In genomic region chr2:171347158-171347557, GRCh38 we compare ENCODE assay signal across 9 cellular contexts.
DNase-seq lines count a peak whose midpoint lies in the region; ATAC-seq lines count a peak whose summit lies in the region.
"Had no signal": no experiment of that assay in that cellular context is flagged by ENCODE, and none has a peak within 500 bp of the region (broad histone marks: within the 10 kb centered on the region; RNA-seq: fewer than 3 reads in every experiment).

No MANE protein-coding gene starts in this region.

- no peak overlapping the region for H2BK12ac ChIP-seq in neuronal stem cell (ENCODE audit: low read length)

- H3K18ac ChIP-seq in neuronal stem cell (ENCODE audit: low read length) = no peak overlapping the region

- H4K8ac ChIP-seq in neuronal stem cell (ENCODE audit: low read depth, low read length) = no peak overlapping the region

- H4K91ac ChIP-seq in neuronal stem cell (ENCODE audit: low read depth, low read length, poor library complexity) = no peak overlapping the region

- no peak overlapping the region for H3K9ac ChIP-seq in neuronal stem cell (ENCODE audit: low read depth, low read length, poor library complexity)

- H2AFZ ChIP-seq in neuronal stem cell (ENCODE audit: low read length) = no peak overlapping the region

- no peak overlapping the region for H3K23ac ChIP-seq in neuronal stem cell (ENCODE audit: low read depth, low read length, poor library complexity)

- H3K4me1 ChIP-seq in neuronal stem cell (ENCODE audit: control insufficient read depth in 2 of 2, insufficient read depth in 1 of 2, low read depth in 1 of 2, low read length in 2 of 2) = peaks cover 0 to 9% of the 10 kb centered on the region in 2 donors

- H3K4me2 ChIP-seq in neuronal stem cell (ENCODE audit: insufficient read depth, low read length, poor library complexity, severe bottlenecking) = no peak overlapping the region

- H2BK120ac ChIP-seq in neuronal stem cell (ENCODE audit: low read depth, low read length) = no peak overlapping the region

- ATAC-seq in Right ventricle myocardium superior (ENCODE audit: poor library complexity) = peak; percentile 91
- no peak for ATAC-seq in HG03571 (IDR thresholded peaks at IDR 0.05; ENCODE audit: unreplicated experiment)

- no peak overlapping the region for H2BK15ac ChIP-seq in neuronal stem cell (ENCODE audit: low read length)

- H3K14ac ChIP-seq in neuronal stem cell (ENCODE audit: low read length) = no peak overlapping the region

- WGBS in neuronal stem cell (ENCODE audit: extremely low coverage in 2 of 2, insufficient read length in 2 of 2, insufficient replicate concordance in 1 of 2), 2 donors = no CpG with 5 or more reads among the region's 4 CpGs

- no peaks in the 10 kb centered on the region for H3K9me3 ChIP-seq in neuronal stem cell (replicated peaks in 1 of 2; ENCODE audit: control insufficient read depth in 2 of 2, insufficient read depth in 1 of 2, low read depth in 1 of 2, low read length in 2 of 2)

- no peaks in the 10 kb centered on the region for H3K27me3 ChIP-seq in neuronal stem cell (ENCODE audit: control insufficient read depth in 3 of 3, insufficient read depth in 3 of 3, low read depth in 1 of 3, low read length in 3 of 3)

- H3K4ac ChIP-seq in neuronal stem cell (ENCODE audit: low read length) = no peak overlapping the region

- H3K27ac ChIP-seq in neuronal stem cell (replicated peaks; ENCODE audit: low read length) (no peak overlapping the region), substantia nigra (ENCODE audit: low read depth, low read length, poor library complexity, severe bottlenecking) (no peak overlapping the region)
- H3K27ac ChIP-seq: HL-60 had no signal

- intact Hi-C loops in Right ventricle myocardium superior (cut with DNase I) = no loop called here

- H3K4me3 ChIP-seq in neuronal stem cell (ENCODE audit: low read length in 2 of 2) = no peak overlapping the region

- H2AK5ac ChIP-seq in neuronal stem cell (ENCODE audit: low read depth, low read length) = no peak overlapping the region

- no peaks in the 10 kb centered on the region for H3K36me3 ChIP-seq in neuronal stem cell (replicated peaks in 1 of 2; ENCODE audit: control insufficient read depth in 2 of 2, insufficient read depth in 2 of 2, low read length in 2 of 2)

- peak; percentile 3 for DNase-seq in stimulated activated CD4-positive, alpha-beta T cell treated with anti-CD3 and anti-CD28 coated beads, Interleukin-1b, Interleukin-23, amount 100 ng/mL, for 48 hours
- no peak for DNase-seq in stimulated activated CD4-positive, alpha-beta T cell treated with anti-CD3 and anti-CD28 coated beads, Interleukin-4, amount 100 ng/mL, for 4 hours
- DNase-seq in M059J (ENCODE audit: low read depth) = peak; percentile 70
- no peak for DNase-seq in Right ventricle myocardium superior
- no peak for DNase-seq in SIG-M5 treated with dmso at 0.1 percent for 504 hours (lab: John Stamatoyannopoulos, UW; ENCODE audit: unreplicated experiment)
- no peak for DNase-seq in neuronal stem cell (ENCODE audit: low spot score)
- DNase-seq in substantia nigra (lab: John Stamatoyannopoulos, UW) = no peak

- no peaks in the 10 kb centered on the region for H3K79me1 ChIP-seq in neuronal stem cell (ENCODE audit: low read depth, low read length)

- no peak overlapping the region for H2BK5ac ChIP-seq in neuronal stem cell (ENCODE audit: low read length)

Comparison
In these comparisons a context has a peak if more than half of its experiments do, and no peak if none do; other contexts are left out.
1. DNase-seq: peak in stimulated activated CD4-positive, alpha-beta T cell treated with anti-CD3 and anti-CD28 coated beads, Interleukin-1b, Interleukin-23, amount 100 ng/mL, for 48 hours (single experiment) and M059J (single experiment); none in stimulated activated CD4-positive, alpha-beta T cell treated with anti-CD3 and anti-CD28 coated beads, Interleukin-4, amount 100 ng/mL, for 4 hours (0 of 2), Right ventricle myocardium superior (single experiment), SIG-M5 treated with dmso at 0.1 percent for 504 hours (single experiment), neuronal stem cell (single experiment) and substantia nigra (0 of 49).